In the genomic region with DNA sequence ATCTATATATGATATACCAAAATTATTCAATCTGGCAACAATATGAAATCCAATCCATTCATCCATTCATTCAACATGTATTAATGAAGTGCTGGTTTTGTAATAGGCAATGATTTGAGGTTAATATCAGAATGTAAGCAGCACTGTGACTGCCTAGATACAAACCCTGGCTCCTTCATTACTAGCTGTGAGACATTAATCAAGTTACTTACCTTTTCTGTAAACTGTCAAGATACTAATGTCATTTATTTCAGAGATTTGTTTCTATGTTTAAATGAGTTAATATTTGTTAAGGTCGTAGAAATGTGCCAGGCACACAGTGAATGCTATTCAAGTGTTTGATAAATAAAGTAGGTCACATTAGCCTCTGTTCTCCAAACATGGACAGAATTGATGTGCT, we compare ENCODE assay signal across 28 cellular contexts.
"Had no signal": no experiment of that assay in that cellular context is flagged by ENCODE, and none has a peak within 500 bp of the region (broad histone marks: within the 10 kb centered on the region; RNA-seq: fewer than 3 reads in every experiment).

No MANE protein-coding gene starts in this region.

- DNase-seq: activated effector memory CD4-positive, alpha-beta T cell treated with anti-CD3 and anti-CD28 coated beads, Interleukin-2, amount 50 U/mL, for 16 hours; activated effector memory CD4-positive, alpha-beta T cell treated with Interleukin-2 at 50 U/mL for 16 hours; activated gamma-delta T cell; activated gamma-delta T cell treated with Interleukin-2 at 50 U/mL for 16 hours; activated naive CD4-positive, alpha-beta T cell; activated naive CD4-positive, alpha-beta T cell treated with anti-CD3 and anti-CD28 coated beads for 36 hours; activated naive CD4-positive, alpha-beta T cell treated with anti-CD3 and anti-CD28 coated beads, Interleukin-2, amount 10 ng/mL, durations not matched to agents 7 days and 5 days; activated naive CD4-positive, alpha-beta T cell treated with anti-CD3 and anti-CD28 coated beads, Interleukin-2, amount 50 U/mL, for 16 hours; activated naive CD4-positive, alpha-beta T cell treated with Interleukin-2 at 50 U/mL for 16 hours; activated naive CD8-positive, alpha-beta T cell treated with anti-CD3 and anti-CD28 coated beads for 36 hours; activated naive CD8-positive, alpha-beta T cell treated with anti-CD3 and anti-CD28 coated beads, Interleukin-2, amount 10 ng/mL, durations not matched to agents 7 days and 5 days; activated naive CD8-positive, alpha-beta T cell treated with anti-CD3 and anti-CD28 coated beads, Interleukin-2, amount 50 U/mL, for 24 hours; activated T-cell treated with anti-CD3 and anti-CD28 coated beads, Interleukin-2, amount 50 U/mL, for 24 hours; activated T-cell treated with anti-CD3 and anti-CD28 coated beads, Interleukin-2, amount 50 U/mL, for 4 hours; activated T-cell treated with anti-CD3 and anti-CD28 coated beads, Interleukin-2, amount 50 U/mL, for 48 hours; activated T-cell treated with anti-CD3 and anti-CD28 coated beads, Interleukin-2, amount 50 U/mL, for 72 hours; adrenal gland; amniotic stem cell; amygdala; anterior cingulate cortex; aorta; body of pancreas; brain microvascular endothelial cell; caudate nucleus; central memory CD4-positive, alpha-beta T cell; cerebellar nuclear complex had no signal

- FAIRE-seq: astrocyte, bronchial epithelial cell had no signal
